ENCODE assay signal across 1 cellular context in genomic region chr16:11497329-11497805, GRCh38.
TF ChIP-seq lines count a peak whose summit lies in the region.

No MANE protein-coding gene starts in this region.

TF ChIP-seq in HEK293, 187 proteins besides CTCF, POLR2A, EP300 and RAD21 (continued from another document and continues in another):
- TF ChIP-seq ZSCAN18 (tag by site-specific recombination; IDR thresholded peaks at IDR 0.05) (no peak), MZF1 (tag by site-specific recombination; IDR thresholded peaks at IDR 0.05; ENCODE audit: borderline replicate concordance) (no peak), PRDM2 (tag by site-specific recombination; IDR thresholded peaks at IDR 0.05; ENCODE audit: borderline replicate concordance) (no peak), ZNF19 (tag by site-specific recombination; IDR thresholded peaks at IDR 0.05; ENCODE audit: low read depth) (no peak), ZNF350 (tag by site-specific recombination; IDR thresholded peaks at IDR 0.05) (no peak; the same call in 1 of the 2 replicates), ZBTB11 (tag by site-specific recombination; conservative IDR thresholded peaks at IDR 0.05; ENCODE audit: low read depth) (peak; percentile 57), ZNF529 (tag by site-specific recombination; IDR thresholded peaks at IDR 0.05; ENCODE audit: insufficient replicate concordance) (no peak), ZNF530 (tag by site-specific recombination; IDR thresholded peaks at IDR 0.05; ENCODE audit: low read depth) (no peak), ZBTB21 (tag by site-specific recombination; IDR thresholded peaks at IDR 0.05) (no peak), MYNN (tag by site-specific recombination; IDR thresholded peaks at IDR 0.05; ENCODE audit: borderline replicate concordance) (no peak), PATZ1 (tag by site-specific recombination; IDR thresholded peaks at IDR 0.05) (peak; percentile 95), SP7 (tag by site-specific recombination; IDR thresholded peaks at IDR 0.05) (peak; percentile 41), ZNF561 (tag by site-specific recombination; IDR thresholded peaks at IDR 0.05; ENCODE audit: borderline replicate concordance) (0 out of 2 replicates have a peak, but pooled peaks have one; percentile 49), BCL11A (tag by site-specific recombination; IDR thresholded peaks at IDR 0.05; ENCODE audit: low read depth) (no peak), ZFP3 (tag by site-specific recombination; IDR thresholded peaks at IDR 0.05; ENCODE audit: low read depth) (no peak), SALL2 (tag by site-specific recombination; IDR thresholded peaks at IDR 0.05; ENCODE audit: borderline replicate concordance) (no peak), ZNF664 (tag by site-specific recombination; IDR thresholded peaks at IDR 0.05) (no peak), ZSCAN30 (tag by site-specific recombination; IDR thresholded peaks at IDR 0.05) (peak; percentile 88), ZNF658 (tag by site-specific recombination; IDR thresholded peaks at IDR 0.05) (no peak), GLI4 (tag by site-specific recombination; IDR thresholded peaks at IDR 0.05) (no peak), ZNF140 (tag by site-specific recombination; IDR thresholded peaks at IDR 0.05) (no peak), ZNF148 (tag by site-specific recombination; IDR thresholded peaks at IDR 0.05; ENCODE audit: borderline replicate concordance) (no peak), ZNF394 (tag by site-specific recombination; IDR thresholded peaks at IDR 0.05; ENCODE audit: borderline replicate concordance) (peak; percentile 30; the same call in 1 of the 2 replicates), SP2 (tag by site-specific recombination; IDR thresholded peaks at IDR 0.05) (peak; percentile 54), ZNF10 (tag by site-specific recombination; IDR thresholded peaks at IDR 0.05) (no peak), GFI1B (tag by site-specific recombination; IDR thresholded peaks at IDR 0.05) (no peak), ZNF449 (tag by site-specific recombination; IDR thresholded peaks at IDR 0.05) (no peak), TSHZ1 (tag by site-specific recombination; IDR thresholded peaks at IDR 0.05; ENCODE audit: borderline replicate concordance) (no peak), SCRT2 (tag by site-specific recombination; IDR thresholded peaks at IDR 0.05) (no peak), ZNF2 (tag by site-specific recombination; IDR thresholded peaks at IDR 0.05) (no peak), KLF17 (tag by site-specific recombination; IDR thresholded peaks at IDR 0.05) (no peak), KLF16 (tag by site-specific recombination; IDR thresholded peaks at IDR 0.05) (no peak), ZIC2 (tag by site-specific recombination; IDR thresholded peaks at IDR 0.05) (peak; percentile 78)
